ENCODE assay signal across 9 cellular contexts in genomic region chr7:34928052-34928451, GRCh38.
DNase-seq lines count a peak whose midpoint lies in the region; ATAC-seq, FAIRE-seq and TF ChIP-seq lines count a peak whose summit lies in the region.
"Had no signal": no experiment of that assay in that cellular context is flagged by ENCODE, and none has a peak within 500 bp of the region (broad histone marks: within the 10 kb centered on the region; RNA-seq: fewer than 3 reads in every experiment).

No MANE protein-coding gene starts in this region.

- 0 out of 3 replicates have a peak, but pooled peaks cover 3% of the 10 kb centered on the region for H3K4me1 ChIP-seq in A549
- H3K4me1 ChIP-seq in Panc1 (ENCODE audit: control insufficient read depth, insufficient read depth, low read length) = no peaks in the 10 kb centered on the region
- no peaks in the 10 kb centered on the region for H3K4me1 ChIP-seq in adipocyte (ENCODE audit: control insufficient read depth, insufficient read depth, low read length)
- H3K4me1 ChIP-seq: HAP-1 had no signal

- no peak for TF ChIP-seq EP300 in A549 (IDR thresholded peaks at IDR 0.05)

- CTCF ChIA-PET in A549 (lab: Yijun Ruan, JAX) = interaction anchor here (0.5 to 2.2 kb wide), 6 partner anchors 23 to 104 kb away, joined by 3 to 5 read pairs (median 3); no protein-coding TSS in a partner anchor
- CTCF ChIA-PET in Panc1 (lab: Charles Lee) = interaction anchor here (0.6 to 1.5 kb wide), 4 partner anchors 11 to 434 kb away, joined by 3 to 5 read pairs (median 4); no protein-coding TSS in a partner anchor

- H3K36me3 ChIP-seq in Panc1 (ENCODE audit: control insufficient read depth, insufficient read depth, low read length) = peaks cover 8% of the 10 kb centered on the region; the same call in 1 of the 2 replicates
- H3K36me3 ChIP-seq in adipocyte (ENCODE audit: control insufficient read depth, insufficient read depth, low read length, severe bottlenecking) = no peaks in the 10 kb centered on the region
- H3K36me3 ChIP-seq: HAP-1 had no signal

- H3K9me3 ChIP-seq in A549 = 0 out of 3 replicates have a peak, but pooled peaks cover 2% of the 10 kb centered on the region
- no peaks in the 10 kb centered on the region for H3K9me3 ChIP-seq in Panc1 (ENCODE audit: control insufficient read depth, insufficient read depth, low read depth, low read length)
- H3K9me3 ChIP-seq in adipocyte (ENCODE audit: control insufficient read depth, low read length) = no peaks in the 10 kb centered on the region
- H3K9me3 ChIP-seq: HAP-1 had no signal

- H3K4me2 ChIP-seq in A549 = no peak overlapping the region

- TF ChIP-seq POLR2A in A549 (IDR thresholded peaks at IDR 0.05; ENCODE audit: low read length) = no peak
- no peak for TF ChIP-seq POLR2A in GM18505 (IDR thresholded peaks at IDR 0.05; ENCODE audit: borderline replicate concordance, extremely low read depth, insufficient read depth, insufficient read length)
- no peak for TF ChIP-seq POLR2A in lower leg skin (IDR thresholded peaks at IDR 0.05)

- WGBS in A549 (ENCODE audit: missing lambda C conversion rate) = 73% methylated on average over 4 of the region's 5 CpGs
- WGBS in lower leg skin, 2 donors = 58 to 64% methylated on average over 5 of the region's 5 CpGs

- TF ChIP-seq RAD21 in A549 (conservative IDR thresholded peaks at IDR 0.05 in 1 of 2, IDR thresholded peaks at IDR 0.05 in 1 of 2) = peak; percentile 44 to 56; a peak in 4 of 5 replicates

- ATAC-seq in A549 (peak; percentile 50 to 87; a peak in 3 of 6 replicates), GM18505 (IDR thresholded peaks at IDR 0.05; ENCODE audit: unreplicated experiment) (peak; percentile 74), HG02943 (IDR thresholded peaks at IDR 0.05; ENCODE audit: low read depth, unreplicated experiment) (peak; percentile 90), Panc1 (peak; percentile 93)

- H3K27me3 ChIP-seq in Panc1 (ENCODE audit: control insufficient read depth, insufficient read depth, low read length) (no peaks in the 10 kb centered on the region), adipocyte (replicated peaks; ENCODE audit: control insufficient read depth, insufficient read depth, low read length) (no peaks in the 10 kb centered on the region)

- POLR2A ChIA-PET in A549 (lab: Yijun Ruan, JAX) = no interaction called here
- POLR2A ChIA-PET in Panc1 (lab: Charles Lee) = no interaction called here

- peak; percentile 47 for TF ChIP-seq CTCF in A549 (IDR thresholded peaks at IDR 0.05)
- peak; percentile 92 for TF ChIP-seq CTCF in Panc1 (IDR thresholded peaks at IDR 0.05)
- no peak for TF ChIP-seq CTCF in lower leg skin (IDR thresholded peaks at IDR 0.05)

- BruUV-seq in Panc1 (replicated peaks; lab: Mats Ljungman, UMichigan) = no TSS peak

- no peak for FAIRE-seq in A549 (lab: Jason Lieb, UNC)

- no peak overlapping the region for H3K4me3 ChIP-seq in A549
- H3K4me3 ChIP-seq in Panc1 (ENCODE audit: low read depth in 2 of 2, low read length in 2 of 2) = no peak overlapping the region
- H3K4me3 ChIP-seq in adipocyte (ENCODE audit: low read length) = no peak overlapping the region
- H3K4me3 ChIP-seq in lower leg skin (ENCODE audit: low read depth, poor library complexity, severe bottlenecking) = no peak overlapping the region
- H3K4me3 ChIP-seq: HAP-1 had no signal

- intact Hi-C loops in Panc1 (cut with micrococcal nuclease; ENCODE audit: unreplicated experiment) (loop anchor here (10.0 kb wide), 1 partner anchor 163 kb away; no protein-coding TSS in a partner anchor), lower leg skin (cut with DNase I; ENCODE audit: low total_unique reads) (no loop called here)

- DNase-seq in A549 (ENCODE audit: low read depth in 1 of 2, low spot score in 1 of 2) = peak in 1 of 2 experiments; percentile 57
- peak; percentile 10 for DNase-seq in Panc1 (ENCODE audit: low read depth, low spot score)
- DNase-seq in adipocyte (ENCODE audit: low read depth) = peak; percentile 3
- peak; percentile 87 for DNase-seq in islet precursor cell
- peak; percentile 80 for DNase-seq in stimulated activated CD8-positive, alpha-beta memory T cell treated with anti-CD3 and anti-CD28 coated beads, Interleukin-4, amount 100 ng/mL, for 48 hours
- no peak for DNase-seq in lower leg skin (ENCODE audit: low spot score in 2 of 2)

- H3K9ac ChIP-seq in adipocyte (ENCODE audit: low read length) = no peak overlapping the region

- H3K27ac ChIP-seq in A549 (no peak overlapping the region), Panc1 (ENCODE audit: low read length) (no peak overlapping the region)

- in situ Hi-C loops in Panc1 (cut with HindIII; ENCODE audit: low pct_unique_long_range_greater_than_20kb, low sequenced_read_pairs) = no loop called here

TF ChIP-seq in A549, 52 proteins besides CTCF, POLR2A, EP300 and RAD21:
- TF ChIP-seq E2F6 (IDR thresholded peaks at IDR 0.05; ENCODE audit: borderline replicate concordance, low read depth) (no peak), SMC3 (IDR thresholded peaks at IDR 0.05) (peak; percentile 41)

Comparison
In these comparisons a context has a peak if more than half of its experiments do, and no peak if none do; other contexts are left out.
1. DNase-seq: peak in Panc1 (single experiment), adipocyte (single experiment), islet precursor cell (single experiment) and stimulated activated CD8-positive, alpha-beta memory T cell treated with anti-CD3 and anti-CD28 coated beads, Interleukin-4, amount 100 ng/mL, for 48 hours (single experiment); none in lower leg skin (0 of 2).
2. CTCF ChIP-seq: peak in A549 (single experiment) and Panc1 (single experiment); none in lower leg skin (0 of 3).
3. Peak in every context shown above with its lines, with median percentiles within 50 percentile points of each other: ATAC-seq.